Comparison of ENCODE assay signal across 15 cellular contexts in genomic region chrX:52346462-52347165, GRCh38. TPM values are rescaled to one million over a fixed set of nuclear protein-coding genes. Genes with fewer than 3 reads are reported as not detected.
DNase-seq lines count a peak whose midpoint lies in the region; ATAC-seq lines count a peak whose summit lies in the region.
"Had no signal": no experiment of that assay in that cellular context is flagged by ENCODE, and none has a peak within 500 bp of the region (broad histone marks: within the 10 kb centered on the region; RNA-seq: fewer than 3 reads in every experiment).

No MANE protein-coding gene starts in this region.

- no peaks in the 10 kb centered on the region for H3K9me3 Mint-ChIP-seq in activated naive CD8-positive, alpha-beta T cell treated with anti-CD3 and anti-CD28 coated beads, Interleukin-2, amount 50 U/mL, for 24 hours
- H3K9me3 Mint-ChIP-seq: CD8-positive, alpha-beta memory T cell had no signal

- H3K27ac Mint-ChIP-seq in activated naive CD8-positive, alpha-beta T cell treated with anti-CD3 and anti-CD28 coated beads, Interleukin-2, amount 50 U/mL, for 24 hours = no peak overlapping the region
- H3K27ac Mint-ChIP-seq: CD8-positive, alpha-beta memory T cell; neural progenitor cell had no signal

- ATAC-seq in activated naive CD8-positive, alpha-beta T cell treated with anti-CD3 and anti-CD28 coated beads, Interleukin-2, amount 50 U/mL, for 24 hours = peak; percentile 88
- ATAC-seq: gastroesophageal sphincter, left cardiac atrium had no signal

- no peaks in the 10 kb centered on the region for H3K27me3 Mint-ChIP-seq in activated naive CD8-positive, alpha-beta T cell treated with anti-CD3 and anti-CD28 coated beads, Interleukin-2, amount 50 U/mL, for 24 hours

- no peaks in the 10 kb centered on the region for H3K36me3 Mint-ChIP-seq in activated naive CD8-positive, alpha-beta T cell treated with anti-CD3 and anti-CD28 coated beads, Interleukin-2, amount 50 U/mL, for 24 hours (ENCODE audit: low read depth)
- H3K36me3 Mint-ChIP-seq: CD8-positive, alpha-beta memory T cell; neural progenitor cell had no signal

- H3K4me3 Mint-ChIP-seq in activated naive CD8-positive, alpha-beta T cell treated with anti-CD3 and anti-CD28 coated beads, Interleukin-2, amount 50 U/mL, for 24 hours = no peak overlapping the region
- H3K4me3 Mint-ChIP-seq: CD8-positive, alpha-beta memory T cell; neural progenitor cell had no signal

- peaks cover 6% of the 10 kb centered on the region for H3K4me1 Mint-ChIP-seq in activated naive CD8-positive, alpha-beta T cell treated with anti-CD3 and anti-CD28 coated beads, Interleukin-2, amount 50 U/mL, for 24 hours
- H3K4me1 Mint-ChIP-seq: CD8-positive, alpha-beta memory T cell; neural progenitor cell had no signal

- DNase-seq in ELR (ENCODE audit: low read depth) (peak; percentile 47), HT-29 (ENCODE audit: low spot score) (peak; percentile 5), renal cortical epithelial cell (ENCODE audit: low read depth) (peak; percentile 74), NCI-H2107 treated with DMSO at 0.1 percent for 48 hours (lab: John Stamatoyannopoulos, UW; ENCODE audit: unreplicated experiment) (no peak), NCI-H748 (lab: John Stamatoyannopoulos, UW; ENCODE audit: unreplicated experiment) (no peak), COR-L47 (lab: John Stamatoyannopoulos, UW) (no peak)
- DNase-seq in activated naive CD8-positive, alpha-beta T cell treated with anti-CD3 and anti-CD28 coated beads, Interleukin-2, amount 50 U/mL, for 24 hours = peak; percentile 16
- DNase-seq: amygdala; CD8-positive, alpha-beta memory T cell; dorsolateral prefrontal cortex; left cardiac atrium; NCI-H1105 treated with DMSO at 0.1 percent for 48 hours; NCI-H748 treated with DMSO at 0.1 percent for 48 hours had no signal

RNA-seq across cellular contexts. Expression of gene XAGE2, which starts 22.2 kb away (rescaled TPM):
- total RNA-seq in HT-29 (2014; rRNA removed; shearing (Covaris generic)) = not detected in 2 replicates
- total RNA-seq in renal cortical epithelial cell = not detected in 2 replicates
- total RNA-seq: CD8-positive, alpha-beta memory T cell; dorsolateral prefrontal cortex; gastroesophageal sphincter; left cardiac atrium had no signal

Comparison
In these comparisons a context has a peak if more than half of its experiments do, and no peak if none do; other contexts are left out.
1. DNase-seq: peak in ELR (single experiment), HT-29 (single experiment), activated naive CD8-positive, alpha-beta T cell treated with anti-CD3 and anti-CD28 coated beads, Interleukin-2, amount 50 U/mL, for 24 hours (single experiment) and renal cortical epithelial cell (single experiment); none in NCI-H2107 treated with DMSO at 0.1 percent for 48 hours (single experiment), NCI-H748 (single experiment) and COR-L47 (single experiment).